Comparison of ENCODE assay signal across 8 cellular contexts in genomic region chr6:154733610-154734379, GRCh38. TPM values are rescaled to one million over a fixed set of nuclear protein-coding genes. Genes with fewer than 3 reads are reported as not detected.
A peak's percentile ranks its signal among the peaks of the same experiment; 100 is the strongest.
DNase-seq lines count a peak whose midpoint lies in the region; ATAC-seq and TF ChIP-seq lines count a peak whose summit lies in the region.

No MANE protein-coding gene starts in this region.

- no peaks in the 10 kb centered on the region for H3K27me3 ChIP-seq in BE2C

- TF ChIP-seq CTCF in BE2C (IDR thresholded peaks at IDR 0.05; ENCODE audit: low read depth, low read length): no peak

- H3K36me3 ChIP-seq in BE2C: no peaks in the 10 kb centered on the region; the same call in none of the 2 replicates

- ATAC-seq in HG03457 (IDR thresholded peaks at IDR 0.05; ENCODE audit: unreplicated experiment): peak; percentile 64

- no peaks in the 10 kb centered on the region for H3K9me3 ChIP-seq in BE2C

- peaks cover 3% of the 10 kb centered on the region; the same call in 1 of the 2 replicates for H3K4me1 ChIP-seq in BE2C

- H3K4me3 ChIP-seq in BE2C (ENCODE audit: low read depth, low read length): peak overlapping the region; percentile 72

- H3K27ac ChIP-seq in cingulate gyrus (ENCODE audit: low read depth, low read length): peak overlapping the region; percentile 97

- DNase-seq in BE2C: peak; percentile 97
- peak; percentile 73 for DNase-seq in GM19240 (ENCODE audit: insufficient read length, low spot score)
- peak; percentile 87 to 96 for DNase-seq in NCI-H524 (lab: John Stamatoyannopoulos, UW)
- peak; percentile 88 to 90 for DNase-seq in activated CD4-positive, alpha-beta T cell treated with anti-CD3 and anti-CD28 coated beads for 4 hours
- peak; percentile 98 for DNase-seq in kidney tubule cell (ENCODE audit: low spot score)
- DNase-seq in stimulated activated CD4-positive, alpha-beta T cell treated with anti-CD3 and anti-CD28 coated beads, Interleukin-1b, Interleukin-23, amount 100 ng/mL, for 1 hour (ENCODE audit: low read depth in 2 of 2): peak; percentile 70 to 71

RNA-seq across cellular contexts. Expression of gene SCAF8, which starts 0.6 kb away (rescaled TPM):
- polyA plus RNA-seq in BE2C (2012; ENCODE audit: insufficient read depth, insufficient read length, low read depth): 26.6 TPM

Comparison
In these comparisons a context has a peak if more than half of its experiments do, and no peak if none do; other contexts are left out.
1. Peak in every context shown above with its lines: DNase-seq, ATAC-seq, H3K4me3 ChIP-seq and H3K27ac ChIP-seq.